8 cellular contexts compared by ENCODE assay signal in genomic region chr2:7083580-7084509, GRCh38.
DNase-seq lines count a peak whose midpoint lies in the region; ATAC-seq and TF ChIP-seq lines count a peak whose summit lies in the region.

No MANE protein-coding gene starts in this region.

- no peaks in the 10 kb centered on the region for H3K79me1 ChIP-seq in mesenchymal stem cell (replicated peaks; ENCODE audit: low read length, poor library complexity, severe bottlenecking)

- H3K4me3 Mint-ChIP-seq in CD8-positive, alpha-beta T cell = no peak overlapping the region

- H3K4me1 Mint-ChIP-seq in CD8-positive, alpha-beta T cell (ENCODE audit: low read depth) = no peaks in the 10 kb centered on the region

- H3K36me3 ChIP-seq in CD8-positive, alpha-beta T cell (ENCODE audit: insufficient read depth, low read length) = no peaks in the 10 kb centered on the region
- H3K36me3 ChIP-seq in mesenchymal stem cell (ENCODE audit: control insufficient read depth in 1 of 2, insufficient read depth in 2 of 2, low read depth in 1 of 2, low read length in 2 of 2) = no peaks in the 10 kb centered on the region

- intact Hi-C loops in CD8-positive, alpha-beta T cell (cut with DNase I, micrococcal nuclease) = loop anchor here (2.0 kb wide), 1 partner anchor 47 kb away; no protein-coding TSS in a partner anchor

- peaks cover 11% of the 10 kb centered on the region for H3K9me3 Mint-ChIP-seq in CD8-positive, alpha-beta T cell

- H2AK5ac ChIP-seq in mesenchymal stem cell (ENCODE audit: low read length, severe bottlenecking) = no peak overlapping the region

- H3K27ac ChIP-seq in CD8-positive, alpha-beta T cell (ENCODE audit: low read depth, low read length) = no peak overlapping the region
- no peak overlapping the region for H3K27ac ChIP-seq in mesenchymal stem cell (ENCODE audit: low read length, poor library complexity, severe bottlenecking)

- no peak overlapping the region for H4K8ac ChIP-seq in mesenchymal stem cell (ENCODE audit: low read length)

- peaks cover 3% of the 10 kb centered on the region for H3K9me3 ChIP-seq in CD8-positive, alpha-beta T cell (ENCODE audit: low read length)
- H3K9me3 ChIP-seq in mesenchymal stem cell (ENCODE audit: control insufficient read depth, low read length) = no peaks in the 10 kb centered on the region

- H3K27ac Mint-ChIP-seq in CD8-positive, alpha-beta T cell = no peak overlapping the region

- H3K14ac ChIP-seq in mesenchymal stem cell (ENCODE audit: low read length in 2 of 2) = no peak overlapping the region

- no peak overlapping the region for H2BK12ac ChIP-seq in mesenchymal stem cell (ENCODE audit: low read length in 2 of 2)

- no peaks in the 10 kb centered on the region for H3K27me3 Mint-ChIP-seq in CD8-positive, alpha-beta T cell (ENCODE audit: low read depth)

- H3K18ac ChIP-seq in mesenchymal stem cell (ENCODE audit: low read depth in 1 of 2, low read length in 2 of 2) = no peak overlapping the region

- H4K91ac ChIP-seq in mesenchymal stem cell (ENCODE audit: low read length) = no peak overlapping the region

- H3K4ac ChIP-seq in mesenchymal stem cell (ENCODE audit: low read depth in 1 of 2, low read length in 2 of 2) = no peak overlapping the region

- POLR2A ChIA-PET in CD8-positive, alpha-beta T cell (lab: Charles Lee) = interaction anchor here (1.1 kb wide), 1 partner anchor 52 kb away, joined by 4 read pairs; no protein-coding TSS in a partner anchor

- no peak overlapping the region for H3K4me3 ChIP-seq in CD8-positive, alpha-beta T cell (ENCODE audit: low read depth, low read length)
- H3K4me3 ChIP-seq in mesenchymal stem cell (ENCODE audit: insufficient read depth in 1 of 2, low read depth in 1 of 2, low read length in 2 of 2) = no peak overlapping the region

- no peaks in the 10 kb centered on the region for H3K27me3 ChIP-seq in CD8-positive, alpha-beta T cell (ENCODE audit: insufficient read depth, low read length)
- H3K27me3 ChIP-seq in mesenchymal stem cell (ENCODE audit: control insufficient read depth in 1 of 2, insufficient read depth in 1 of 2, low read length in 2 of 2) = peaks cover 0 to 5% of the 10 kb centered on the region in 2 experiments

- no peak for DNase-seq in CD8-positive, alpha-beta T cell
- DNase-seq in NCI-H1694 treated with DMSO at 0.1 percent for 48 hours (lab: John Stamatoyannopoulos, UW) (peak; percentile 51), amniotic epithelial cell (ENCODE audit: low read depth) (peak; percentile 52), mesenchymal stem cell (peak; percentile 42), inferior parietal cortex (ENCODE audit: extremely low spot score) (no peak), amygdala (lab: John Stamatoyannopoulos, UW) (no peak)

- WGBS in mesenchymal stem cell = 38% methylated on average over 8 of the region's 10 CpGs

- H2BK5ac ChIP-seq in mesenchymal stem cell (ENCODE audit: low read depth, low read length, poor library complexity, severe bottlenecking) = no peak overlapping the region

- no peak overlapping the region for H2AFZ ChIP-seq in mesenchymal stem cell (ENCODE audit: low read depth, low read length)

- H3K4me1 ChIP-seq in CD8-positive, alpha-beta T cell (ENCODE audit: insufficient read depth, low read length) = no peaks in the 10 kb centered on the region
- H3K4me1 ChIP-seq in mesenchymal stem cell (ENCODE audit: control insufficient read depth, insufficient read depth, low read depth, low read length) = no peaks in the 10 kb centered on the region

- no peak for ATAC-seq in CD8-positive, alpha-beta T cell
- peak; percentile 96 for ATAC-seq in GM18867 (IDR thresholded peaks at IDR 0.05; ENCODE audit: unreplicated experiment)
- no peak for ATAC-seq in HG02763 (IDR thresholded peaks at IDR 0.05; ENCODE audit: unreplicated experiment)

- TF ChIP-seq CTCF in CD8-positive, alpha-beta T cell (IDR thresholded peaks at IDR 0.05) = peak; percentile 33

- no peak overlapping the region for H3K23ac ChIP-seq in mesenchymal stem cell (ENCODE audit: low read length in 2 of 2)

- CTCF ChIA-PET in CD8-positive, alpha-beta T cell (lab: Charles Lee) = interaction anchor here (0.8 to 2.2 kb wide), 3 partner anchors 12 to 39 kb away, joined by 3 to 16 read pairs (median 3); no protein-coding TSS in a partner anchor

- no peak overlapping the region for H2BK120ac ChIP-seq in mesenchymal stem cell (ENCODE audit: low read depth, low read length)

- no peak overlapping the region for H3K4me2 ChIP-seq in mesenchymal stem cell (ENCODE audit: low read length, poor library complexity, severe bottlenecking)

- peaks cover 13% of the 10 kb centered on the region for H3K36me3 Mint-ChIP-seq in CD8-positive, alpha-beta T cell

- no peak overlapping the region for H2BK15ac ChIP-seq in mesenchymal stem cell (ENCODE audit: low read depth, poor library complexity, severe bottlenecking)

- no peak overlapping the region for H3K9ac ChIP-seq in mesenchymal stem cell (ENCODE audit: low read length)

Comparison
In these comparisons a context has a peak if more than half of its experiments do, and no peak if none do; other contexts are left out.
1. DNase-seq: peak in NCI-H1694 treated with DMSO at 0.1 percent for 48 hours (single experiment), amniotic epithelial cell (single experiment) and mesenchymal stem cell (single experiment); none in CD8-positive, alpha-beta T cell (0 of 7), inferior parietal cortex (single experiment) and amygdala (0 of 56).